15 cellular contexts compared by ENCODE assay signal in the genomic region with DNA sequence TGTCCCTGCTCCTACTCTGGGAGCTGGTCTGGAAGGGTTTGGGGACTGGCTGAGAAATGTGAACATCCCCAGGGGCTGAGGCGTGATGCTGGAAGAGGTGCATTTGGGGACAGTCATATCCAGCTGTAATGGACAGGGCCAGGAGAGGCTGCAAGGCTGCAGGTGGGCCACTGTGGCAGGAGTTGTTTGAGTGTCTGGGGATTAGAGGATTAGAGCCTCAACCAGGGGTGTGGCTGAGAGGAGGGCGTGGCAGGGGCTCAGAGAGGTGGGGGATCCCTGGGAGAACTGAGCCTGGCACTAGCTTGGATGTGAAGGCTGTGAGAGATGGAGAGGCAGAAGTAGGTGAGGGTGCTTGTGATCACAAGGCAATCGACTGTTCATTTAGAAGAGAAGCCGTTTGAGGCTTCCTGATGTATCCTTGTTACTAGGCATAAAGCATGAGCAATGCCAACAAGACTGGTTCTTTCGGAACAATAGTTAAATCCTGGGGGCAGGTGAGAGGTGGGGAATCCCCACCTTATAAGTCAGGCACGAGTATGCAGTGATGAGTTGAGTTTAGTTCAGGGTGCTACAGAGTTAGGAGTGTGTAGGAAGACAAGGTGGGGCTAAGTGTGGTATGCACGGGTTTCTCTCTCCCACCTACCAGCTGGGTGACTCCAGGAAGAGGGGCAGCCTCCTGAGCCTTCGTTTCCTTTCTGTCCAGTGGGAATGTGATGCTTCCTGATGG.
"Had no signal": no experiment of that assay in that cellular context is flagged by ENCODE, and none has a peak within 500 bp of the region (broad histone marks: within the 10 kb centered on the region; RNA-seq: fewer than 3 reads in every experiment).

No MANE protein-coding gene starts in this region.

- H3K4me3 ChIP-seq: adrenal gland, esophagus squamous epithelium, thoracic aorta had no signal

- H3K9me3 Mint-ChIP-seq: activated CD4-positive, alpha-beta memory T cell treated with anti-CD3 and anti-CD28 coated beads for 36 hours; activated naive CD4-positive, alpha-beta T cell treated with anti-CD3 and anti-CD28 coated beads, Interleukin-2, amount 10 ng/mL, durations not matched to agents 7 days and 5 days; natural killer cell; stimulated activated effector memory CD8-positive, alpha-beta T cell treated with anti-CD3 and anti-CD28 coated beads, Interleukin-12 subunit alpha, Interleukin-12 subunit beta, amount 100 ng/mL, for 72 hours; T-helper 1 cell treated with Interleukin-12 subunit alpha and Interleukin-12 subunit beta and Interleukin-4 antibody, amounts not matched to agents 30 μg/mL and 1 μg/mL, for 36 hours had no signal

- H3K27ac Mint-ChIP-seq: activated CD4-positive, alpha-beta memory T cell treated with anti-CD3 and anti-CD28 coated beads for 36 hours; activated naive CD4-positive, alpha-beta T cell treated with anti-CD3 and anti-CD28 coated beads, Interleukin-2, amount 10 ng/mL, durations not matched to agents 7 days and 5 days; natural killer cell; stimulated activated effector memory CD8-positive, alpha-beta T cell treated with anti-CD3 and anti-CD28 coated beads, Interleukin-12 subunit alpha, Interleukin-12 subunit beta, amount 100 ng/mL, for 72 hours; T-helper 1 cell treated with Interleukin-12 subunit alpha and Interleukin-12 subunit beta and Interleukin-4 antibody, amounts not matched to agents 30 μg/mL and 1 μg/mL, for 36 hours had no signal

- H3K36me3 Mint-ChIP-seq: activated CD4-positive, alpha-beta memory T cell treated with anti-CD3 and anti-CD28 coated beads for 36 hours; activated naive CD4-positive, alpha-beta T cell treated with anti-CD3 and anti-CD28 coated beads, Interleukin-2, amount 10 ng/mL, durations not matched to agents 7 days and 5 days; natural killer cell; stimulated activated effector memory CD8-positive, alpha-beta T cell treated with anti-CD3 and anti-CD28 coated beads, Interleukin-12 subunit alpha, Interleukin-12 subunit beta, amount 100 ng/mL, for 72 hours had no signal

- H3K27ac ChIP-seq: adrenal gland, esophagus squamous epithelium, thoracic aorta had no signal

- DNase-seq: activated CD4-positive, alpha-beta memory T cell treated with anti-CD3 and anti-CD28 coated beads for 36 hours; activated effector memory CD4-positive, alpha-beta T cell treated with Interleukin-2 at 50 U/mL for 16 hours; activated naive CD4-positive, alpha-beta T cell treated with anti-CD3 and anti-CD28 coated beads, Interleukin-2, amount 10 ng/mL, durations not matched to agents 7 days and 5 days; activated T-cell treated with anti-CD3 and anti-CD28 coated beads, Interleukin-2, amount 50 U/mL, for 48 hours; adrenal gland; cerebellar nuclear complex; effector CD4-positive, alpha-beta T cell; esophagus squamous epithelium; mesendoderm; natural killer cell; stimulated activated CD4-positive, alpha-beta T cell treated with anti-CD3 and anti-CD28 coated beads, Interleukin-4, amount 100 ng/mL, for 24 hours had no signal

- ATAC-seq: natural killer cell; sciatic nerve; stimulated activated effector memory CD8-positive, alpha-beta T cell treated with anti-CD3 and anti-CD28 coated beads, Interleukin-12 subunit alpha, Interleukin-12 subunit beta, amount 100 ng/mL, for 72 hours had no signal

- H3K36me3 ChIP-seq: adrenal gland, esophagus squamous epithelium, thoracic aorta had no signal

- H3K27me3 ChIP-seq: adrenal gland had no signal

- H3K9me3 ChIP-seq: adrenal gland, esophagus squamous epithelium, thoracic aorta had no signal

- H3K4me3 Mint-ChIP-seq: activated CD4-positive, alpha-beta memory T cell treated with anti-CD3 and anti-CD28 coated beads for 36 hours; activated naive CD4-positive, alpha-beta T cell treated with anti-CD3 and anti-CD28 coated beads, Interleukin-2, amount 10 ng/mL, durations not matched to agents 7 days and 5 days; natural killer cell; stimulated activated effector memory CD8-positive, alpha-beta T cell treated with anti-CD3 and anti-CD28 coated beads, Interleukin-12 subunit alpha, Interleukin-12 subunit beta, amount 100 ng/mL, for 72 hours; T-helper 1 cell treated with Interleukin-12 subunit alpha and Interleukin-12 subunit beta and Interleukin-4 antibody, amounts not matched to agents 30 μg/mL and 1 μg/mL, for 36 hours had no signal
